6 cellular contexts compared by ENCODE assay signal in genomic region chr11:65353900-65354264, GRCh38. TPM values are rescaled to one million over a fixed set of nuclear protein-coding genes. Genes with fewer than 3 reads are reported as not detected.
A peak's percentile ranks its signal among the peaks of the same experiment; 100 is the strongest.
DNase-seq lines count a peak whose midpoint lies in the region; TF ChIP-seq lines count a peak whose summit lies in the region.

No MANE protein-coding gene starts in this region.

- H3K4me1 Mint-ChIP-seq in brain (peaks cover 49% of the 10 kb centered on the region), nephron (peaks cover 18% of the 10 kb centered on the region)

- TF ChIP-seq CTCF in brain (conservative IDR thresholded peaks at IDR 0.05) (no peak), nephron (IDR thresholded peaks at IDR 0.05; ENCODE audit: unreplicated experiment in 3 of 3) (no peak), GM10248 (IDR thresholded peaks at IDR 0.05; ENCODE audit: control extremely low read depth, extremely low read depth, low read depth, missing control alignments) (no peak)

- peak overlapping the region; percentile 40 for H3K4me3 ChIP-seq in H7 (ENCODE audit: insufficient read depth, low read depth, low read length)

- H3K27me3 ChIP-seq in H7 (ENCODE audit: control insufficient read depth, insufficient read depth, low read length), result peaks cover 27% of the 10 kb centered on the region

- H3K27me3 Mint-ChIP-seq in brain, result no peaks in the 10 kb centered on the region
- H3K27me3 Mint-ChIP-seq in nephron (ENCODE audit: low read depth), result peaks cover 30% of the 10 kb centered on the region

- H3K4me3 Mint-ChIP-seq in brain, result peak overlapping the region; percentile 83 to 92 (median 86)
- peak overlapping the region; percentile 82 to 83 (median 83) for H3K4me3 Mint-ChIP-seq in nephron

- H3K27ac Mint-ChIP-seq in brain, result peak overlapping the region; percentile 85 to 97 (median 91)
- peak overlapping the region; percentile 2 to 78 (median 77) for H3K27ac Mint-ChIP-seq in nephron

- peaks cover 15% of the 10 kb centered on the region for H3K36me3 ChIP-seq in H7 (replicated peaks; ENCODE audit: control insufficient read depth, insufficient read depth, low read length)

- POLR2A ChIA-PET in GM10248 (lab: Yijun Ruan, JAX), result interaction anchor here (0.8 kb wide), 1 partner anchor 152 kb away, joined by 3 read pairs; no protein-coding TSS in a partner anchor

- peak; percentile 76 for DNase-seq in H7
- DNase-seq in SW480 (ENCODE audit: low spot score), result no peak
- no peak for DNase-seq in GM10248 (ENCODE audit: extremely low spot score)
- no peak for DNase-seq in effector CD8-positive, alpha-beta T cell (lab: John Stamatoyannopoulos, UW)

- H3K9me3 Mint-ChIP-seq in brain, result peaks cover 0 to 7% (median 0%) of the 10 kb centered on the region in 5 experiments
- H3K9me3 Mint-ChIP-seq in nephron, result no peaks in the 10 kb centered on the region

- CTCF ChIA-PET in GM10248 (lab: Yijun Ruan, JAX), result interaction anchor here (1.0 to 4.1 kb wide), 3 partner anchors 19 to 39 kb away, joined by 3 to 29 read pairs (median 4); partner anchors contain the start of gene DPF2

- H3K36me3 Mint-ChIP-seq in brain (peaks cover 24% of the 10 kb centered on the region), nephron (ENCODE audit: low read depth) (peaks cover 27% of the 10 kb centered on the region)

RNA-seq across cellular contexts. Expression of gene TIGD3, which starts 0.7 kb away (rescaled TPM):
- 0.35 and 0.70 TPM in 2 replicates for total RNA-seq in H7 (2014; rRNA removed; shearing (Covaris generic))
- 7.1 TPM for polyA plus RNA-seq in brain (ENCODE audit: insufficient read depth, low read depth, low replicate concordance)

RNA-seq across cellular contexts. Expression of gene DPF2, which starts 20.2 kb away (rescaled TPM):
- total RNA-seq in H7 (2014; rRNA removed; shearing (Covaris generic)), result 65.2 and 69.2 TPM in 2 replicates
- 75.7 TPM for polyA plus RNA-seq in brain (ENCODE audit: insufficient read depth, low read depth, low replicate concordance)

RNA-seq across cellular contexts. Expression of gene SLC25A45, which starts 28.6 kb away (rescaled TPM):
- total RNA-seq in H7 (2014; rRNA removed; shearing (Covaris generic)), result 0.73 and 0.81 TPM in 2 replicates
- polyA plus RNA-seq in brain (ENCODE audit: insufficient read depth, low read depth, low replicate concordance), result 4.0 TPM

RNA-seq across cellular contexts. Expression of gene FRMD8, which starts 32.6 kb away (rescaled TPM):
- total RNA-seq in H7 (2014; rRNA removed; shearing (Covaris generic)), result 24.5 and 37.1 TPM in 2 replicates
- polyA plus RNA-seq in brain (ENCODE audit: insufficient read depth, low read depth, low replicate concordance), result 20.3 TPM

RNA-seq across cellular contexts. Expression of gene CDC42EP2, which starts 39.2 kb away (rescaled TPM):
- total RNA-seq in H7 (2014; rRNA removed; shearing (Covaris generic)), result 0.97 and 1.2 TPM in 2 replicates
- 8.3 TPM for polyA plus RNA-seq in brain (ENCODE audit: insufficient read depth, low read depth, low replicate concordance)
